1 cellular context compared by ENCODE assay signal in genomic region chr19:50660083-50660366, GRCh38.
TF ChIP-seq lines count a peak whose summit lies in the region.

No MANE protein-coding gene starts in this region.

TF ChIP-seq in H1, 55 proteins besides CTCF, POLR2A, EP300 and RAD21:
- TF ChIP-seq TEAD4 (IDR thresholded peaks at IDR 0.05; ENCODE audit: low read depth, low read length) (0 out of 2 replicates have a peak, but pooled peaks have one; percentile 29), SIN3A (conservative IDR thresholded peaks at IDR 0.05 in 1 of 2, IDR thresholded peaks at IDR 0.05 in 1 of 2; ENCODE audit: low read depth in 1 of 2, low read length in 2 of 2) (0 out of 4 replicates have a peak, but pooled peaks of 1 of the 2 experiments have one; percentile 41), BRCA1 (IDR thresholded peaks at IDR 0.05; ENCODE audit: low read depth, low read length) (no peak), TCF12 (IDR thresholded peaks at IDR 0.05; ENCODE audit: low read depth, low read length) (no peak), CBX8 (IDR thresholded peaks at IDR 0.05; ENCODE audit: borderline replicate concordance, low read depth, low read length) (no peak)
